Comparison of ENCODE assay signal across 14 cellular contexts in the genomic region with DNA sequence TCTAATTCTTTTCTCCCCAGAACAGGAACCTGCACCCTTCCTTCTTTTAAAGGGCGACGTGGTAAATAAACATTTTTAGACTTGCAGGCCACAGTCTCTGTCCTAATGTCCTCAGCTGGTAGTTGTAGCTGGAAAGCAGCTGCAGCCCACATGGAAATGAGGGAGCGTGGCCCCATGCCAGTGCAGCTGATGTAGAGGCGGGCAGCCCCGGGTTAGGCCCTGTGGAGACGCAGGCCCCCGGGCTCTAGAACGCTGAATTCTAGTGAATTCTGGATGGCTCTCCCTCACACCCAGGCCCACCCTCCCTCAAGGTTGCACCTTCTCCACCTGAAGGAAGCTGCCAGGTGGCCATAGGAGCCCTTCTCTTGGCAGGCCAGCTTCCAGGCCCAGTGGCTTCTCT. TPM values are rescaled to one million over a fixed set of nuclear protein-coding genes. Genes with fewer than 3 reads are reported as not detected.
DNase-seq lines count a peak whose midpoint lies in the region; ATAC-seq and TF ChIP-seq lines count a peak whose summit lies in the region.
"Had no signal": no experiment of that assay in that cellular context is flagged by ENCODE, and none has a peak within 500 bp of the region (broad histone marks: within the 10 kb centered on the region; RNA-seq: fewer than 3 reads in every experiment).

No MANE protein-coding gene starts in this region.

- peaks cover 0 to 6% of the 10 kb centered on the region in 2 donors for H3K36me3 ChIP-seq in prostate gland
- peaks cover 3% of the 10 kb centered on the region for H3K36me3 ChIP-seq in urinary bladder (ENCODE audit: insufficient read depth)

- peaks cover 29% of the 10 kb centered on the region for H3K36me3 Mint-ChIP-seq in chondrocyte (ENCODE audit: low read depth)

- no peaks in the 10 kb centered on the region for H3K27me3 Mint-ChIP-seq in chondrocyte (ENCODE audit: low read depth)

- intact Hi-C loops in right cardiac atrium (cut with DNase I) (loop anchor here in 1 of 4 donors (10.0 kb wide), 1 partner anchor 99 kb away; no protein-coding TSS in a partner anchor), prostate gland (cut with DNase I) (no loop called here)

- peaks cover 45% of the 10 kb centered on the region for H3K4me1 Mint-ChIP-seq in chondrocyte (ENCODE audit: low read depth)

- H3K4me3 ChIP-seq in right cardiac atrium (ENCODE audit: low read length) = no peak overlapping the region
- H3K4me3 ChIP-seq in prostate gland = no peak overlapping the region
- no peak overlapping the region for H3K4me3 ChIP-seq in urinary bladder (ENCODE audit: low read depth, low read length)

- H3K9me3 Mint-ChIP-seq in chondrocyte (ENCODE audit: low read depth) = no peaks in the 10 kb centered on the region

- H3K27ac Mint-ChIP-seq in chondrocyte (ENCODE audit: unreplicated experiment) = peak overlapping the region; percentile 91

- WGBS in right cardiac atrium = 60% methylated on average over 8 of the region's 8 CpGs
- 72% methylated on average over 8 of the region's 8 CpGs for WGBS in prostate gland
- 50% methylated on average over 8 of the region's 8 CpGs for WGBS in urinary bladder

- H3K27ac ChIP-seq in right cardiac atrium (ENCODE audit: low read length) (peak overlapping the region; percentile 42), prostate gland (peak overlapping the region; percentile 80 to 84), urinary bladder (ENCODE audit: low read depth) (peak overlapping the region; percentile 31)
- H3K27ac ChIP-seq: KMS-11 had no signal

- no peaks in the 10 kb centered on the region for H3K27me3 ChIP-seq in right cardiac atrium (ENCODE audit: control insufficient read depth, insufficient read depth)
- no peaks in the 10 kb centered on the region for H3K27me3 ChIP-seq in prostate gland (replicated peaks; ENCODE audit: insufficient read depth)

- no peak overlapping the region for H3K4me3 Mint-ChIP-seq in chondrocyte (ENCODE audit: unreplicated experiment)

- TF ChIP-seq POLR2A in prostate gland (IDR thresholded peaks at IDR 0.05) = no peak

- TF ChIP-seq CTCF in chondrocyte (IDR thresholded peaks at IDR 0.05) (no peak), prostate gland (IDR thresholded peaks at IDR 0.05) (no peak)

- peak; percentile 58 for DNase-seq in chondrocyte (ENCODE audit: low spot score)
- peak; percentile 67 to 88 (median 82) for DNase-seq in right cardiac atrium
- DNase-seq in prostate gland (ENCODE audit: low spot score) = no peak
- no peak for DNase-seq in NCI-H2081 treated with DMSO at 0.1 percent for 48 hours (lab: John Stamatoyannopoulos, UW)
- no peak for DNase-seq in activated CD4-positive, CD25-positive, alpha-beta regulatory T cell treated with anti-CD3 and anti-CD28 coated beads, Interleukin-2, amount 50 U/mL, for 72 hours
- DNase-seq in MV-4-11 (lab: John Stamatoyannopoulos, UW) = no peak
- DNase-seq: activated naive CD4-positive, alpha-beta T cell; NCI-H1694; stimulated activated CD4-positive, alpha-beta T cell treated with anti-CD3 and anti-CD28 coated beads, Interleukin-2, amount 100 ng/mL, for 24 hours had no signal

- ATAC-seq in right cardiac atrium = peak; percentile 10 to 25

- H3K4me1 ChIP-seq in right cardiac atrium (ENCODE audit: control insufficient read depth, insufficient read depth, low read length) = peaks cover 8% of the 10 kb centered on the region
- peaks cover 22% of the 10 kb centered on the region for H3K4me1 ChIP-seq in prostate gland (replicated peaks)
- no peaks in the 10 kb centered on the region for H3K4me1 ChIP-seq in urinary bladder (ENCODE audit: insufficient read depth)

- H3K9me3 ChIP-seq in right cardiac atrium (ENCODE audit: control insufficient read depth, low read length) = no peaks in the 10 kb centered on the region
- H3K9me3 ChIP-seq in prostate gland = no peaks in the 10 kb centered on the region

RNA-seq across cellular contexts. Expression of a gene that starts 52.3 kb away (rescaled TPM):
- total RNA-seq in chondrocyte (not detected in 3 replicates), right cardiac atrium (1 to 10 TPM in 3 of 4 donors, under 1 TPM in 1; 0.84 to 5.2 (median 2.6) TPM), prostate gland (under 1 TPM in 1 of 2 donors, not detected in 1; 0.97 TPM), urinary bladder (not detected)
- polyA plus RNA-seq in right cardiac atrium (6.1 TPM), urinary bladder (0.09 TPM)
- total RNA-seq: activated CD8-positive, alpha-beta memory T cell treated with anti-CD3 and anti-CD28 coated beads for 36 hours; SK-MEL-5 had no signal
- polyA plus RNA-seq: neural cell had no signal

Comparison
In these comparisons a context has a peak if more than half of its experiments do, and no peak if none do; other contexts are left out.
1. DNase-seq: peak in chondrocyte (single experiment) and right cardiac atrium (3 of 3); none in prostate gland (single experiment), NCI-H2081 treated with DMSO at 0.1 percent for 48 hours (single experiment), activated CD4-positive, CD25-positive, alpha-beta regulatory T cell treated with anti-CD3 and anti-CD28 coated beads, Interleukin-2, amount 50 U/mL, for 72 hours (single experiment) and MV-4-11 (single experiment).
2. H3K27ac ChIP-seq: peak in every context shown above with its lines; median percentile 82 in prostate gland; 42 in right cardiac atrium; 31 in urinary bladder.